In the genomic region with DNA sequence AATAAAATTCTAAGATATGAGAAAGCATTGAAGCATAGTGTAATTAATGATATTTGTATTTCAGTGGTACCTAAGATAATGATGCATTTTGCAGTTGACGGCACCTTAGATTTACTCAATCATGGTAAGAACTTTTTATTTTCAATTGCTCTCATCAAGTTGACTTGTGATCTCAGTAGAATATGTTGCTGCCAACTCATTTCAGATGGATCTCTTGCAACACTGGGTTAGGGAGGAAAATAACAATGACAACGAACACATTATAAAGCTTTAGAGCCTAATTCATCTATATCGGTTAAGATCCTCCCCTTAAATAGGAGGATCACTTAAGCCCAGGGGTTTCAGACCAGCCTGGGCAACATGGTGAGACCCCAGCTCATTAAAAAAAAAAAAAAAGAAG, we compare ENCODE assay signal across 9 cellular contexts. TPM values are rescaled to one million over a fixed set of nuclear protein-coding genes. Genes with fewer than 3 reads are reported as not detected.
DNase-seq lines count a peak whose midpoint lies in the region; ATAC-seq and TF ChIP-seq lines count a peak whose summit lies in the region.
"Had no signal": no experiment of that assay in that cellular context is flagged by ENCODE, and none has a peak within 500 bp of the region (broad histone marks: within the 10 kb centered on the region; RNA-seq: fewer than 3 reads in every experiment).

No MANE protein-coding gene starts in this region.

- H3K23ac ChIP-seq in IMR-90 (ENCODE audit: low read depth, low read length) = no peak overlapping the region

- H3K27me3 Mint-ChIP-seq in activated naive CD8-positive, alpha-beta T cell treated with anti-CD3 and anti-CD28 coated beads for 36 hours = no peaks in the 10 kb centered on the region

- H3K9me3 Mint-ChIP-seq in activated naive CD8-positive, alpha-beta T cell treated with anti-CD3 and anti-CD28 coated beads for 36 hours = peaks cover 3% of the 10 kb centered on the region

- H3K4me3 ChIP-seq in IMR-90 (ENCODE audit: insufficient read depth, low read depth, low read length) (no peak overlapping the region), gastroesophageal sphincter (no peak overlapping the region), spleen (no peak overlapping the region)

- peaks cover 29% of the 10 kb centered on the region for H3K4me1 ChIP-seq in IMR-90 (ENCODE audit: control insufficient read depth, insufficient read depth, low read length)
- peaks cover 8 to 54% (median 21%) of the 10 kb centered on the region in 3 donors for H3K4me1 ChIP-seq in gastroesophageal sphincter
- H3K4me1 ChIP-seq in spleen = peaks cover 5 to 28% (median 15%) of the 10 kb centered on the region in 6 donors

- intact Hi-C loops in IMR-90 (cut with micrococcal nuclease) = no loop called here
- intact Hi-C loops in spleen (cut with DNase I; ENCODE audit: low total_unique reads) = no loop called here

- DNase-seq in IMR-90 (peak; percentile 66), spleen (no peak), DMS53 (lab: John Stamatoyannopoulos, UW) (no peak), hypothalamus (lab: John Stamatoyannopoulos, UW) (no peak)
- DNase-seq in activated naive CD8-positive, alpha-beta T cell treated with anti-CD3 and anti-CD28 coated beads for 36 hours = no peak
- DNase-seq in stimulated activated CD4-positive, alpha-beta T cell treated with anti-CD3 and anti-CD28 coated beads, Interleukin-2, amount 100 ng/mL, for 24 hours = no peak
- no peak for DNase-seq in stimulated activated CD4-positive, alpha-beta T cell treated with anti-CD3 and anti-CD28 coated beads, Interleukin-15, amount 100 ng/mL, for 24 hours
- DNase-seq: NCI-H187 treated with DMSO at 0.1 percent for 48 hours had no signal

- CTCF ChIA-PET in IMR-90 (lab: Yijun Ruan, JAX) = interaction anchor here (0.5 to 0.9 kb wide), 4 partner anchors 20 to 480 kb away, joined by 3 read pairs; no protein-coding TSS in a partner anchor

- no peak for TF ChIP-seq RAD21 in IMR-90 (IDR thresholded peaks at IDR 0.05; ENCODE audit: low read length)

- TF ChIP-seq CTCF in IMR-90 (conservative IDR thresholded peaks at IDR 0.05; ENCODE audit: low read depth, low read length) = no peak
- no peak for TF ChIP-seq CTCF in gastroesophageal sphincter (IDR thresholded peaks at IDR 0.05)
- TF ChIP-seq CTCF in spleen (IDR thresholded peaks at IDR 0.05 in 8 of 11, conservative IDR thresholded peaks at IDR 0.05 in 3 of 11) = no peak

- H3K27me3 ChIP-seq in IMR-90 (ENCODE audit: control insufficient read depth, insufficient read depth, low read length) (no peaks in the 10 kb centered on the region), gastroesophageal sphincter (no peaks in the 10 kb centered on the region), spleen (replicated peaks in 1 of 7) (no peaks in the 10 kb centered on the region)

- H2BK5ac ChIP-seq in IMR-90 (ENCODE audit: low read depth, low read length, poor library complexity, severe bottlenecking) = peak overlapping the region; percentile 99

- H3K4me2 ChIP-seq in IMR-90 (ENCODE audit: low read depth, low read length) = no peak overlapping the region

- no peak overlapping the region for H2AFZ ChIP-seq in IMR-90 (replicated peaks; ENCODE audit: low read length, poor library complexity)

- no CpG with 5 or more reads among the region's 3 CpGs for WGBS in IMR-90 (ENCODE audit: extremely low coverage in 2 of 2, insufficient read length in 1 of 2), 2 experiments
- WGBS in gastroesophageal sphincter (ENCODE audit: low coverage in 1 of 2), 2 donors = 68 to 72% methylated on average over 3 of the region's 3 CpGs
- 67 to 84% (median 75%) methylated on average over 3 of the region's 3 CpGs for WGBS in spleen, 5 donors

- peaks cover 7% of the 10 kb centered on the region for H3K36me3 Mint-ChIP-seq in activated naive CD8-positive, alpha-beta T cell treated with anti-CD3 and anti-CD28 coated beads for 36 hours

- H2AK5ac ChIP-seq in IMR-90 (ENCODE audit: low read depth, low read length) = no peak overlapping the region

- peak; percentile 81; the same call in 1 of the 2 replicates for TF ChIP-seq POLR2A in IMR-90 (IDR thresholded peaks at IDR 0.05; ENCODE audit: low read depth, low read length)
- TF ChIP-seq POLR2A in gastroesophageal sphincter (IDR thresholded peaks at IDR 0.05) = no peak
- TF ChIP-seq POLR2A in spleen (IDR thresholded peaks at IDR 0.05) = no peak

- peak overlapping the region; percentile 44; the same call in 1 of the 2 replicates for H3K4ac ChIP-seq in IMR-90 (ENCODE audit: low read depth, low read length)

- peak overlapping the region; percentile 69; the same call in 1 of the 2 replicates for H3K27ac ChIP-seq in IMR-90 (ENCODE audit: insufficient read depth, low read length)
- peak overlapping the region; percentile 27 to 81 (median 74) for H3K27ac ChIP-seq in gastroesophageal sphincter
- peak overlapping the region in 7 of 8 donors; percentile 58 to 69 (median 62) for H3K27ac ChIP-seq in spleen

- peaks cover 14% of the 10 kb centered on the region for H3K9me1 ChIP-seq in IMR-90 (ENCODE audit: insufficient read depth, low read length)

- peaks cover 42% of the 10 kb centered on the region for H3K4me1 Mint-ChIP-seq in activated naive CD8-positive, alpha-beta T cell treated with anti-CD3 and anti-CD28 coated beads for 36 hours

- in situ Hi-C loops in IMR-90 (cut with MboI; ENCODE audit: low sequenced_read_pairs) = no loop called here

- POLR2A ChIA-PET in IMR-90 (lab: Charles Lee; ENCODE audit: unreplicated experiment) = interaction anchor here (0.6 kb wide), 1 partner anchor 18 kb away, joined by 15 read pairs; no protein-coding TSS in a partner anchor

- peak overlapping the region; percentile 21; the same call in 1 of the 3 replicates for H2BK15ac ChIP-seq in IMR-90 (ENCODE audit: low read depth, low read length)

- H3K9me3 ChIP-seq in IMR-90 (ENCODE audit: control insufficient read depth, insufficient read depth, low read length) = no peaks in the 10 kb centered on the region
- H3K9me3 ChIP-seq in gastroesophageal sphincter = no peaks in the 10 kb centered on the region
- H3K9me3 ChIP-seq in spleen = no peaks in the 10 kb centered on the region

- peak overlapping the region; percentile 0; the same call in 1 of the 2 replicates for H4K91ac ChIP-seq in IMR-90 (ENCODE audit: insufficient read depth, low read depth, low read length)

- peaks cover 0 to 9% of the 10 kb centered on the region in 2 experiments; a peak in 1 of 4 replicates for H3K79me1 ChIP-seq in IMR-90 (ENCODE audit: low read depth in 1 of 2, low read length in 2 of 2)

- TSS peak; percentile 96 for BruUV-seq in IMR-90 (replicated peaks; lab: Mats Ljungman, UMichigan)

- peak overlapping the region; percentile 89 for H2BK120ac ChIP-seq in IMR-90 (ENCODE audit: low read depth, low read length)

- H3K9ac ChIP-seq in IMR-90 (ENCODE audit: low read depth, low read length) = no peak overlapping the region

- no peaks in the 10 kb centered on the region; the same call in 1 of the 2 replicates for H4K20me1 ChIP-seq in IMR-90 (ENCODE audit: insufficient read depth, low read length)

- peak overlapping the region in 1 of 2 experiments; percentile 93; a peak in 2 of 4 replicates for H4K8ac ChIP-seq in IMR-90 (ENCODE audit: low read depth in 2 of 2, low read length in 2 of 2)

- no peak overlapping the region for H3K4me3 Mint-ChIP-seq in activated naive CD8-positive, alpha-beta T cell treated with anti-CD3 and anti-CD28 coated beads for 36 hours

- no peak for TF ChIP-seq EP300 in gastroesophageal sphincter (IDR thresholded peaks at IDR 0.05)

- peak overlapping the region; percentile 36; the same call in 1 of the 2 replicates for H3K56ac ChIP-seq in IMR-90 (ENCODE audit: extremely low read depth, insufficient read depth, low read length)

- H2BK20ac ChIP-seq in IMR-90 (ENCODE audit: low read depth, low read length) = peak overlapping the region; percentile 83

- H3K27ac Mint-ChIP-seq in activated naive CD8-positive, alpha-beta T cell treated with anti-CD3 and anti-CD28 coated beads for 36 hours = peak overlapping the region; percentile 77

- H3K18ac ChIP-seq in IMR-90 (ENCODE audit: low read depth, low read length) = peak overlapping the region; percentile 97

- no peaks in the 10 kb centered on the region for H3K36me3 ChIP-seq in IMR-90 (ENCODE audit: control insufficient read depth, insufficient read depth, low read length)
- no peaks in the 10 kb centered on the region for H3K36me3 ChIP-seq in gastroesophageal sphincter
- H3K36me3 ChIP-seq in spleen = no peaks in the 10 kb centered on the region

- H2AK9ac ChIP-seq in IMR-90 (replicated peaks; ENCODE audit: low read depth, low read length, poor library complexity) = no peak overlapping the region

- peak overlapping the region; percentile 69 for H3K14ac ChIP-seq in IMR-90 (replicated peaks; ENCODE audit: low read depth, low read length)

- dilution Hi-C loops in IMR-90 (cut with HindIII; ENCODE audit: low sequenced_read_pairs, unreplicated experiment) = no loop called here

- peak overlapping the region; percentile 87 for H4K5ac ChIP-seq in IMR-90 (ENCODE audit: low read depth, low read length)

- ATAC-seq in IMR-90 (ENCODE audit: low read depth) = no peak
- peak; percentile 12 for ATAC-seq in gastroesophageal sphincter

TF ChIP-seq in IMR-90, 13 proteins besides CTCF, POLR2A, EP300 and RAD21 (continues in another document):
- TF ChIP-seq CEBPB (IDR thresholded peaks at IDR 0.05; ENCODE audit: low read depth, low read length) = peak; percentile 79
- no peak for TF ChIP-seq MAZ (IDR thresholded peaks at IDR 0.05; ENCODE audit: borderline replicate concordance, low read depth, low read length)
- TF ChIP-seq NFE2L2 (IDR thresholded peaks at IDR 0.05; ENCODE audit: low read depth, low read length) = no peak

RNA-seq across cellular contexts. Expression of a gene that starts 18.1 kb away (rescaled TPM):
- total RNA-seq in IMR-90 (2012; rRNA removed) (6.6 and 7.5 TPM in 2 replicates), gastroesophageal sphincter (1 to 10 TPM; 5.0 to 9.2 (median 8.3) TPM), spleen (10 to 100 TPM in 4 of 7 donors, 1 to 10 TPM in 3; 8.7 to 12.7 (median 10.7) TPM)
- polyA plus RNA-seq in IMR-90 (2012; rRNA removed) (7.1 and 7.5 TPM in 2 replicates), spleen (1 to 10 TPM; 4.2 to 6.1 (median 4.7) TPM)
- polyA plus RNA-seq in IMR-90 (2012; cell fraction: cytosol; rRNA removed) = 5.0 and 5.7 TPM in 2 replicates
- 6.7 and 15.6 TPM in 2 replicates for polyA plus RNA-seq in IMR-90 (2012; cell fraction: nucleus; rRNA removed; ENCODE audit: low replicate concordance)
- total RNA-seq in activated naive CD8-positive, alpha-beta T cell treated with anti-CD3 and anti-CD28 coated beads for 36 hours = 10 to 100 TPM; 13.0 to 13.9 TPM

RNA-seq across cellular contexts. Expression of a gene that starts 18.4 kb away (rescaled TPM):
- total RNA-seq in IMR-90 (2012; rRNA removed) (1.4 TPM in 2 replicates), gastroesophageal sphincter (under 1 TPM in 1 of 4 donors, not detected in 3; 0.40 TPM), spleen (1 to 10 TPM in 1 of 7 donors, under 1 TPM in 4, not detected in 2; 0.32 to 2.3 (median 0.84) TPM)
- polyA plus RNA-seq in IMR-90 (2012; rRNA removed) (2.5 and 3.5 TPM in 2 replicates), spleen (under 1 TPM; 0.58 to 0.91 (median 0.74) TPM)
- 0.83 and 2.4 TPM in 2 replicates for polyA plus RNA-seq in IMR-90 (2012; cell fraction: cytosol; rRNA removed)
- polyA plus RNA-seq in IMR-90 (2012; cell fraction: nucleus; rRNA removed; ENCODE audit: low replicate concordance) = 2.2 and 9.6 TPM in 2 replicates
- 1 to 10 TPM; 3.5 to 4.9 TPM for total RNA-seq in activated naive CD8-positive, alpha-beta T cell treated with anti-CD3 and anti-CD28 coated beads for 36 hours
